9 cellular contexts compared by ENCODE assay signal in the genomic region with DNA sequence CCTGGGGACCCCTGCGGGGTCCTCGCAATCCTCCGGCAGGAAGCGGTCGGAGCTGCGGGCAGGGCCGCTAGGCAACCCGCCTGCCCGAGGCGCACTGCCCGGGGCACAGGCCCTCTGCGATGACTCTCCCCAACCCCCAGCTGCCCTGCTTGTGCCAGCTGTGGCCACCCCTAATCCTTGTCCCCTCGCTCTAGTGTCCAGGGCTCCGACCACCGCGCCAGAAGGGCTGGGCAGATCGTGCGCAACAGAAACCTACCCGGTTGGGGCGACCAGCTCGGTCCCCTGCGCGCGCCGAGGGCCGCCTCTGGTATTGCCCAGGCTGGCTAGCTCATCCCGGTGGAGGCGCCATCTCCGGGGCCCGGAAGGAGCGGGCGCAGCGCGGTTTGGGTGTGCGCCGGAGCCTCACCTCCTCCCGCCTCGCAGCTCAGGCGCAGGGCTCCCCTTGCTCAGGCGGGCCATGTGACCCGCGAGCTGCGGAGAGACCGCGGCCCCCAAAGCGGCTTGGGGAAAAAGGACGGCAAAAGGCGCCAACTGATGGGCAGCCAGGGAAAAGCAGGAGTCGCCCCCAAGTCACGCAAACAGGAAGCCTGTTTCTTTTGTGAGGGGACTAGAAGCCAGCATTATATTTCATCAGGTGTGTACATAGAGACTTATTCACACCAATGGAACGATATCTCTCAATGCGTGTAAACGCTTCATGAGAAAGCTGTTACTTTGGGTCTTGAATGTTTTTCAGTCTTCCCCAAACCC. TPM values are rescaled to one million over a fixed set of nuclear protein-coding genes. Genes with fewer than 3 reads are reported as not detected.
DNase-seq lines count a peak whose midpoint lies in the region; ATAC-seq, FAIRE-seq and TF ChIP-seq lines count a peak whose summit lies in the region.
"Had no signal": no experiment of that assay in that cellular context is flagged by ENCODE, and none has a peak within 500 bp of the region (broad histone marks: within the 10 kb centered on the region; RNA-seq: fewer than 3 reads in every experiment).

No MANE protein-coding gene starts in this region.

- peak overlapping the region; percentile 84 for H4K8ac ChIP-seq in H1 (ENCODE audit: extremely low read depth, insufficient read depth, low read length)

- H3K4me3 ChIP-seq in AG04450 (ENCODE audit: low read depth, low read length), result peak overlapping the region; percentile 76
- H3K4me3 ChIP-seq in H1 (ENCODE audit: extremely low read depth in 1 of 4, insufficient read depth in 2 of 4, low read depth in 3 of 4, low read length in 4 of 4), result peak overlapping the region; percentile 70 to 87 (median 74)
- no peak overlapping the region for H3K4me3 ChIP-seq in HepG2 (replicated peaks in 1 of 3; ENCODE audit: insufficient read depth in 1 of 3, low read depth in 2 of 3, low read length in 3 of 3)
- H3K4me3 ChIP-seq in stomach smooth muscle (ENCODE audit: low read length in 2 of 2), result peak overlapping the region; percentile 64 to 76
- no peak overlapping the region for H3K4me3 ChIP-seq in CD4-positive, alpha-beta memory T cell (ENCODE audit: low read length in 2 of 2)

- TF ChIP-seq CTCF in AG04450 (IDR thresholded peaks at IDR 0.05; ENCODE audit: low read depth, low read length) (peak; percentile 40), HFFc6 (IDR thresholded peaks at IDR 0.05) (peak; percentile 60), RWPE1 (conservative IDR thresholded peaks at IDR 0.05; ENCODE audit: low read depth) (peak; percentile 83), H1 (IDR thresholded peaks at IDR 0.05; ENCODE audit: control extremely low read depth in 1 of 3, insufficient read depth in 1 of 3, low read depth in 1 of 3, low read length in 3 of 3) (peak; percentile 61 to 70 (median 67)), HepG2 (CRISPR knock-in tag; IDR thresholded peaks at IDR 0.05) (no peak)

- H2BK5ac ChIP-seq in H1 (ENCODE audit: low read depth, low read length), result peak overlapping the region; percentile 60; the same call in 1 of the 2 replicates

- H2BK20ac ChIP-seq in H1 (ENCODE audit: low read length), result no peak overlapping the region

- H3K14ac ChIP-seq in H1 (ENCODE audit: insufficient read length), result no peak overlapping the region

- peak; percentile 17 to 60; a peak in 2 of 3 replicates for TF ChIP-seq POLR2A in H1 (IDR thresholded peaks at IDR 0.05; ENCODE audit: control extremely low read depth in 1 of 2, low read depth in 2 of 2, low read length in 2 of 2)
- TF ChIP-seq POLR2A in HepG2 (IDR thresholded peaks at IDR 0.05; ENCODE audit: insufficient read depth in 1 of 2, low read depth in 2 of 2, low read length in 2 of 2), result no peak

- H3K4me2 ChIP-seq in H1 (ENCODE audit: insufficient read depth in 1 of 2, low read depth in 2 of 2, low read length in 2 of 2) (peak overlapping the region; percentile 96 to 99), HepG2 (ENCODE audit: low read depth, low read length) (peak overlapping the region; percentile 51)

- peak; percentile 67 to 72 for TF ChIP-seq RAD21 in H1 (IDR thresholded peaks at IDR 0.05 in 1 of 2, conservative IDR thresholded peaks at IDR 0.05 in 1 of 2; ENCODE audit: low read depth in 2 of 2, low read length in 2 of 2)
- TF ChIP-seq RAD21 in HepG2 (CRISPR knock-in tag; IDR thresholded peaks at IDR 0.05), result no peak

- H4K20me1 ChIP-seq in H1 (replicated peaks in 1 of 2; ENCODE audit: control insufficient read depth in 1 of 2, insufficient read depth in 2 of 2, low read length in 2 of 2) (no peaks in the 10 kb centered on the region), HepG2 (ENCODE audit: insufficient read depth, low read length) (no peaks in the 10 kb centered on the region)

- no peak overlapping the region for H2BK120ac ChIP-seq in H1 (replicated peaks; ENCODE audit: low read depth, low read length)

- CTCF ChIA-PET in AG04450 (lab: Charles Lee), result interaction anchor here (0.7 to 8.7 kb wide), 13 partner anchors 9 to 885 kb away, joined by 3 to 93 read pairs (median 4); no protein-coding TSS in a partner anchor
- CTCF ChIA-PET in RWPE1 (lab: Yijun Ruan, JAX), result interaction anchor here (0.6 to 1.4 kb wide), 8 partner anchors 20 to 46 kb away, joined by 3 to 9 read pairs (median 4); no protein-coding TSS in a partner anchor
- CTCF ChIA-PET in H1 (lab: Charles Lee; ENCODE audit: partially characterized antibody), result interaction anchor here (0.8 to 9.1 kb wide), 18 partner anchors 9 to 886 kb away, joined by 3 to 78 read pairs (median 5); a partner anchor contains a TSS
- CTCF ChIA-PET in HepG2 (lab: Yijun Ruan, JAX; ENCODE audit: low intra/inter-chr PET ratio, low total read pairs), result no interaction called here
- CTCF ChIA-PET in CD4-positive, alpha-beta memory T cell (lab: Charles Lee; ENCODE audit: partially characterized antibody), result no interaction called here

- H3K23me2 ChIP-seq in H1 (ENCODE audit: low read depth, low read length), result peaks cover 11% of the 10 kb centered on the region

- peak overlapping the region; percentile 85 for H3K27ac Mint-ChIP-seq in HFFc6
- no peak overlapping the region for H3K27ac Mint-ChIP-seq in CD4-positive, alpha-beta memory T cell

- peak overlapping the region; percentile 60 to 81 (median 80) for H3K9ac ChIP-seq in H1 (replicated peaks in 1 of 4; ENCODE audit: extremely low read depth in 1 of 4, low read depth in 3 of 4, low read length in 3 of 4)
- no peak overlapping the region for H3K9ac ChIP-seq in HepG2 (ENCODE audit: insufficient read depth, low read depth, low read length)
- H3K9ac ChIP-seq in stomach smooth muscle (ENCODE audit: low read length in 2 of 2), result peak overlapping the region; percentile 58 to 67

- intact Hi-C loops in HepG2 (cut with micrococcal nuclease; ENCODE audit: unreplicated experiment), result no loop called here
- intact Hi-C loops in CD4-positive, alpha-beta memory T cell (cut with micrococcal nuclease), result no loop called here

- peak overlapping the region; percentile 49 for H3K4ac ChIP-seq in H1 (replicated peaks; ENCODE audit: insufficient read length, low read depth, low read length)

- peak overlapping the region; percentile 97 for H3K4me3 Mint-ChIP-seq in HFFc6
- peak overlapping the region in 1 of 8 donors; percentile 52 for H3K4me3 Mint-ChIP-seq in CD4-positive, alpha-beta memory T cell

- in situ Hi-C loops in HepG2 (cut with HindIII; ENCODE audit: extremely low pct_ligation_motif_present, low pct_unique_long_range_greater_than_20kb), result no loop called here

- BruUV-seq in HepG2 (replicated peaks; lab: Mats Ljungman, UMichigan), result no TSS peak

- peaks cover 1% of the 10 kb centered on the region; the same call in 1 of the 2 replicates for H3K27me3 Mint-ChIP-seq in HFFc6 (ENCODE audit: insufficient read depth)
- peaks cover 37 to 46% of the 10 kb centered on the region in 2 donors for H3K27me3 Mint-ChIP-seq in CD4-positive, alpha-beta memory T cell

- H3K27me3 ChIP-seq in AG04450 (ENCODE audit: control insufficient read depth, insufficient read depth, low read length) (no peaks in the 10 kb centered on the region), H1 (replicated peaks in 1 of 4; ENCODE audit: control insufficient read depth in 3 of 4, extremely low read depth in 1 of 4, insufficient read depth in 3 of 4, low read length in 3 of 4) (peaks cover 0 to 5% (median 2%) of the 10 kb centered on the region in 4 experiments; a peak in 5 of 7 replicates), HepG2 (ENCODE audit: control insufficient read depth in 1 of 2, insufficient read depth in 2 of 2, low read length in 2 of 2) (0 out of 5 replicates have a peak, but pooled peaks cover 0 to 5% of the 10 kb centered on the region in 2 experiments), stomach smooth muscle (ENCODE audit: control insufficient read depth in 1 of 2, insufficient read depth in 2 of 2, low read length in 2 of 2) (no peaks in the 10 kb centered on the region)
- H3K27me3 ChIP-seq in CD4-positive, alpha-beta memory T cell (ENCODE audit: insufficient read depth, low read length), result peaks cover 7% of the 10 kb centered on the region

- peaks cover 0 to 12% of the 10 kb centered on the region in 2 experiments; a peak in 1 of 4 replicates for H3K79me2 ChIP-seq in H1 (ENCODE audit: control insufficient read depth in 1 of 2, insufficient read depth in 2 of 2, low read length in 2 of 2)
- H3K79me2 ChIP-seq in HepG2 (ENCODE audit: insufficient read depth, low read length), result no peaks in the 10 kb centered on the region

- peak overlapping the region; percentile 88 for H3K18ac ChIP-seq in H1 (ENCODE audit: extremely low read depth, low read length)

- no peak for ATAC-seq in HepG2

- H3K36me3 ChIP-seq in H1 (ENCODE audit: control insufficient read depth in 2 of 4, insufficient read depth in 4 of 4, low read length in 3 of 4) (no peaks in the 10 kb centered on the region), HepG2 (replicated peaks in 1 of 2; ENCODE audit: control insufficient read depth in 1 of 2, insufficient read depth in 2 of 2, low read length in 2 of 2) (no peaks in the 10 kb centered on the region), stomach smooth muscle (ENCODE audit: control insufficient read depth in 2 of 2, insufficient read depth in 2 of 2, low read length in 2 of 2) (no peaks in the 10 kb centered on the region)
- no peaks in the 10 kb centered on the region for H3K36me3 ChIP-seq in CD4-positive, alpha-beta memory T cell (ENCODE audit: insufficient read depth, low read length)

- H3K9me3 Mint-ChIP-seq in HFFc6, result peaks cover 4% of the 10 kb centered on the region
- H3K9me3 Mint-ChIP-seq in CD4-positive, alpha-beta memory T cell, result peaks cover 0 to 4% (median under 1%) of the 10 kb centered on the region in 8 donors

- no peak overlapping the region for H2AK5ac ChIP-seq in H1 (ENCODE audit: low read depth, low read length)

- POLR2A ChIA-PET in AG04450 (lab: Yijun Ruan, JAX), result interaction anchor here (0.7 to 2.1 kb wide), 4 partner anchors 9 to 46 kb away, joined by 3 to 8 read pairs (median 4); a partner anchor contains a TSS
- POLR2A ChIA-PET in RWPE1 (lab: Yijun Ruan, JAX; ENCODE audit: low non-redundant PET), result interaction anchor here (0.6 to 1.5 kb wide), 2 partner anchors 21 to 47 kb away, joined by 3 to 6 read pairs; a partner anchor contains a TSS
- POLR2A ChIA-PET in H1 (lab: Charles Lee; ENCODE audit: partially characterized antibody), result interaction anchor here (0.9 to 3.8 kb wide), 12 partner anchors 11 to 55 kb away, joined by 3 to 21 read pairs (median 5); a partner anchor contains a TSS
- POLR2A ChIA-PET in HepG2 (lab: Yijun Ruan, JAX), result no interaction called here
- POLR2A ChIA-PET in CD4-positive, alpha-beta memory T cell (lab: Charles Lee; ENCODE audit: partially characterized antibody), result no interaction called here

- no peak overlapping the region for H3K56ac ChIP-seq in H1 (replicated peaks; ENCODE audit: insufficient read length, low read depth, low read length)

- 0 out of 2 replicates have a peak overlapping the region, but pooled peaks have one; percentile 74 for H2BK15ac ChIP-seq in H1 (ENCODE audit: low read length)

- H3K79me1 ChIP-seq in H1 (ENCODE audit: low read depth, low read length), result peaks cover 3% of the 10 kb centered on the region; the same call in 1 of the 2 replicates

- peak overlapping the region; percentile 85; the same call in 1 of the 2 replicates for H2BK12ac ChIP-seq in H1 (ENCODE audit: low read depth, low read length)

- H3K4me1 Mint-ChIP-seq in HFFc6 (ENCODE audit: low read depth), result peaks cover 49% of the 10 kb centered on the region
- peaks cover 0 to 5% (median under 1%) of the 10 kb centered on the region in 4 donors for H3K4me1 Mint-ChIP-seq in CD4-positive, alpha-beta memory T cell

- H3K27ac ChIP-seq in AG04450 (ENCODE audit: low read depth, low read length) (no peak overlapping the region), RWPE1 (peak overlapping the region; percentile 84), H1 (ENCODE audit: low read depth, low read length) (peak overlapping the region; percentile 25; the same call in 1 of the 2 replicates), HepG2 (ENCODE audit: extremely low read length, insufficient read depth, low read length) (no peak overlapping the region), stomach smooth muscle (ENCODE audit: low read length) (peak overlapping the region; percentile 12)
- H3K27ac ChIP-seq in CD4-positive, alpha-beta memory T cell (ENCODE audit: low read depth, low read length), result no peak overlapping the region

- H4K91ac ChIP-seq in H1 (replicated peaks; ENCODE audit: insufficient read length, low read length), result peak overlapping the region; percentile 71

- FAIRE-seq in H1 (lab: Jason Lieb, UNC), result peak; percentile 73
- no peak for FAIRE-seq in HepG2 (lab: Jason Lieb, UNC)
- FAIRE-seq: GM18507 had no signal

- H3K9me3 ChIP-seq in AG04450 (ENCODE audit: control insufficient read depth, insufficient read depth, low read length), result no peaks in the 10 kb centered on the region
- H3K9me3 ChIP-seq in H1 (ENCODE audit: insufficient read depth in 2 of 2, low read depth in 1 of 2, low read length in 1 of 2), result no peaks in the 10 kb centered on the region
- no peaks in the 10 kb centered on the region for H3K9me3 ChIP-seq in HepG2 (ENCODE audit: low read length)
- H3K9me3 ChIP-seq in stomach smooth muscle (ENCODE audit: control insufficient read depth in 2 of 2, low read length in 2 of 2), result no peaks in the 10 kb centered on the region
- no peaks in the 10 kb centered on the region for H3K9me3 ChIP-seq in CD4-positive, alpha-beta memory T cell (ENCODE audit: control insufficient read depth in 1 of 2, low read length in 2 of 2)

- no peak for DNase-seq in AG04450 (ENCODE audit: low read depth, low spot score)
- DNase-seq in HFFc6, result peak; percentile 49
- peak; percentile 82 for DNase-seq in RWPE1 (ENCODE audit: low spot score)
- DNase-seq in H1 (ENCODE audit: low read depth in 1 of 2, low spot score in 2 of 2), result peak; percentile 72 to 87
- DNase-seq in HepG2 (ENCODE audit: low spot score), result no peak
- DNase-seq in CD4-positive, alpha-beta memory T cell, result no peak
- DNase-seq in activated gamma-delta T cell (lab: John Stamatoyannopoulos, UW), result no peak

- H3K4me1 ChIP-seq in H1 (replicated peaks in 1 of 4; ENCODE audit: control insufficient read depth in 3 of 4, insufficient read depth in 4 of 4, low read length in 3 of 4) (peaks cover 5 to 9% (median 7%) of the 10 kb centered on the region in 4 experiments; a peak in 6 of 7 replicates), HepG2 (ENCODE audit: insufficient read depth, low read length) (no peaks in the 10 kb centered on the region), stomach smooth muscle (ENCODE audit: control insufficient read depth, insufficient read depth, low read length) (peaks cover 3% of the 10 kb centered on the region)
- no peaks in the 10 kb centered on the region for H3K4me1 ChIP-seq in CD4-positive, alpha-beta memory T cell (ENCODE audit: insufficient read depth, low read length)

- H4K5ac ChIP-seq in H1 (ENCODE audit: insufficient read length, low read depth, low read length), result peak overlapping the region; percentile 78

- H3K23ac ChIP-seq in H1 (ENCODE audit: insufficient read length), result no peak overlapping the region

- WGBS in H1 (ENCODE audit: extremely low coverage in 1 of 2, insufficient coverage in 1 of 2, insufficient read length in 1 of 2, insufficient replicate concordance in 2 of 2, low coverage in 1 of 2, low lambda C conversion rate in 2 of 2, missing lambda C conversion rate in 1 of 2), 2 experiments, result 2% methylated on average over 53 of the region's 53 CpGs; no CpG with 5 or more reads in 1 of the 2 experiments
- 70% methylated on average over 24 of the region's 53 CpGs for WGBS in HepG2 (ENCODE audit: low lambda C conversion rate)

- no peaks in the 10 kb centered on the region; the same call in 1 of the 2 replicates for H3K36me3 Mint-ChIP-seq in HFFc6 (ENCODE audit: low read depth)
- no peaks in the 10 kb centered on the region for H3K36me3 Mint-ChIP-seq in CD4-positive, alpha-beta memory T cell

- peak overlapping the region; percentile 93 for H2AFZ ChIP-seq in H1 (ENCODE audit: low read length)
- no peak overlapping the region for H2AFZ ChIP-seq in HepG2 (ENCODE audit: low read length)

- no peak for TF ChIP-seq EP300 in H1 (IDR thresholded peaks at IDR 0.05; ENCODE audit: borderline replicate concordance in 1 of 2, low read depth in 2 of 2, low read length in 2 of 2)
- TF ChIP-seq EP300 in HepG2 (IDR thresholded peaks at IDR 0.05; ENCODE audit: low read depth in 2 of 2, low read length in 2 of 2), result no peak
- TF ChIP-seq EP300 in HepG2 (CRISPR knock-in tag; IDR thresholded peaks at IDR 0.05; ENCODE audit: borderline replicate concordance), result no peak

RNA-seq across cellular contexts. Expression of a gene that starts 46.8 kb away (rescaled TPM):
- polyA plus RNA-seq in AG04450 (2011; rRNA removed), result 37.1 and 42.0 TPM in 2 replicates
- 29.8 and 40.9 TPM in 2 replicates for polyA minus RNA-seq in AG04450 (2011; rRNA and poly(A)+ RNA removed)
- total RNA-seq in HFFc6 (2021; fragmentation: NEBNext Ultra II Directional; extraction: Animal tissue kit (Norgen Biotek cat#: 25700)), result 10 to 100 TPM; 38.3 to 43.9 (median 41.5) TPM
- 61.9 and 65.2 TPM in 2 replicates for total RNA-seq in H1 (2021; fragmentation: NEBNext Ultra II Directional; extraction: Animal tissue kit (Norgen Biotek cat#: 25700))
- 7.3 and 9.4 TPM in 2 replicates for polyA plus RNA-seq in H1 (2011; rRNA removed)
- polyA plus RNA-seq in H1 (2011; cell fraction: cytosol; rRNA removed), result 16.7 TPM
- polyA plus RNA-seq in H1 (2011; cell fraction: nucleus; rRNA removed), result 9.8 TPM
- 29.3 to 59.4 TPM (median 49.3 TPM) in 4 replicates for polyA plus RNA-seq in H1 (2012, experiment 1 of 2)
- 3.2 TPM for polyA plus RNA-seq in H1 (2012, experiment 2 of 2)
- polyA plus RNA-seq in H1 (2013, experiment 1 of 2), result 39.4 TPM
- 36.7 TPM for polyA plus RNA-seq in H1 (2013, experiment 2 of 2)
- 45.9 and 62.0 TPM in 2 replicates for polyA minus RNA-seq in H1 (2011; rRNA and poly(A)+ RNA removed)
- polyA minus RNA-seq in H1 (2011; cell fraction: cytosol; rRNA and poly(A)+ RNA removed), result 21.4 TPM
- polyA minus RNA-seq in H1 (2011; cell fraction: nucleus; rRNA and poly(A)+ RNA removed), result 34.2 TPM
- total RNA-seq in HepG2 (2016; rRNA removed; fragmentation: Illumina TruSeq; extraction: Trizol), result 37.6 and 56.0 TPM in 2 replicates
- 3.0 and 3.3 TPM in 2 replicates for total RNA-seq in HepG2 (2016; cell fraction: cytosol; rRNA removed; fragmentation: Illumina TruSeq; extraction: Trizol; ENCODE audit: low read depth)
- 37.2 and 50.2 TPM in 2 replicates for total RNA-seq in HepG2 (2016; cell fraction: insoluble cytoplasmic fraction; rRNA removed; fragmentation: Illumina TruSeq; extraction: Trizol)
- total RNA-seq in HepG2 (2016; cell fraction: membrane; rRNA removed; fragmentation: Illumina TruSeq; extraction: Trizol), result 10.1 and 10.5 TPM in 2 replicates
- 26.3 and 31.7 TPM in 2 replicates for total RNA-seq in HepG2 (2016; cell fraction: nucleus; rRNA removed; fragmentation: Illumina TruSeq; extraction: Trizol)
- 12.2 and 12.7 TPM in 2 replicates for polyA plus RNA-seq in HepG2 (2011; rRNA removed)
- 5.4 and 7.8 TPM in 2 replicates for polyA plus RNA-seq in HepG2 (2011; cell fraction: cytosol; rRNA removed)
- polyA plus RNA-seq in HepG2 (2011; cell fraction: nucleus; rRNA removed), result 6.8 and 8.3 TPM in 2 replicates
- 16.3 and 25.9 TPM in 2 replicates for polyA plus RNA-seq in HepG2 (2012)
- 1.3 and 1.5 TPM in 2 replicates for polyA plus RNA-seq in HepG2 (2016; cell fraction: cytosol; fragmentation: Illumina TruSeq; extraction: Trizol; ENCODE audit: low read depth)
- polyA plus RNA-seq in HepG2 (2016; cell fraction: insoluble cytoplasmic fraction; fragmentation: Illumina TruSeq; extraction: Trizol; ENCODE audit: low read depth), result 36.3 and 39.3 TPM in 2 replicates
- polyA plus RNA-seq in HepG2 (2016; cell fraction: membrane; fragmentation: Illumina TruSeq; extraction: Trizol; ENCODE audit: low read depth), result 2.9 and 3.7 TPM in 2 replicates
- 19.6 and 20.3 TPM in 2 replicates for polyA plus RNA-seq in HepG2 (2016; cell fraction: nucleus; fragmentation: Illumina TruSeq; extraction: Trizol; ENCODE audit: insufficient read depth, low read depth)
- polyA minus RNA-seq in HepG2 (2011; rRNA and poly(A)+ RNA removed; ENCODE audit: low replicate concordance), result 8.1 and 19.4 TPM in 2 replicates
- 9.1 and 11.3 TPM in 2 replicates for polyA minus RNA-seq in HepG2 (2011; cell fraction: cytosol; rRNA and poly(A)+ RNA removed)
- polyA minus RNA-seq in HepG2 (2011; cell fraction: nucleus; rRNA and poly(A)+ RNA removed), result 25.6 and 31.6 TPM in 2 replicates
- 10 to 100 TPM; 64.5 to 67.4 TPM for total RNA-seq in CD4-positive, alpha-beta memory T cell
- polyA plus RNA-seq in CD4-positive, alpha-beta memory T cell, result 10 to 100 TPM; 23.6 to 48.0 TPM

RNA-seq across cellular contexts. Expression of a gene that starts 51.3 kb away (rescaled TPM):
- polyA plus RNA-seq in AG04450 (2011; rRNA removed) (not detected in 2 replicates), H1 (2011; rRNA removed) (not detected in 2 replicates), HepG2 (2011; rRNA removed) (0.29 and 0.84 TPM in 2 replicates)
- not detected in 2 replicates for polyA minus RNA-seq in AG04450 (2011; rRNA and poly(A)+ RNA removed)
- not detected for total RNA-seq in HFFc6 (2021; fragmentation: NEBNext Ultra II Directional; extraction: Animal tissue kit (Norgen Biotek cat#: 25700))
- not detected in 2 replicates for total RNA-seq in H1 (2021; fragmentation: NEBNext Ultra II Directional; extraction: Animal tissue kit (Norgen Biotek cat#: 25700))
- polyA plus RNA-seq in H1 (2011; cell fraction: cytosol; rRNA removed), result not detected
- not detected for polyA plus RNA-seq in H1 (2011; cell fraction: nucleus; rRNA removed)
- polyA plus RNA-seq in H1 (2012, experiment 1 of 2), result not detected in 4 replicates
- polyA plus RNA-seq in H1 (2012, experiment 2 of 2), result not detected
- polyA plus RNA-seq in H1 (2013, experiment 1 of 2), result not detected
- not detected for polyA plus RNA-seq in H1 (2013, experiment 2 of 2)
- not detected in 2 replicates for polyA minus RNA-seq in H1 (2011; rRNA and poly(A)+ RNA removed)
- polyA minus RNA-seq in H1 (2011; cell fraction: cytosol; rRNA and poly(A)+ RNA removed), result not detected
- polyA minus RNA-seq in H1 (2011; cell fraction: nucleus; rRNA and poly(A)+ RNA removed), result not detected
- total RNA-seq in HepG2 (2016; rRNA removed; fragmentation: Illumina TruSeq; extraction: Trizol), result 0.97 and 1.1 TPM in 2 replicates
- 0.26 and 0.91 TPM in 2 replicates for total RNA-seq in HepG2 (2016; cell fraction: cytosol; rRNA removed; fragmentation: Illumina TruSeq; extraction: Trizol; ENCODE audit: low read depth)
- total RNA-seq in HepG2 (2016; cell fraction: insoluble cytoplasmic fraction; rRNA removed; fragmentation: Illumina TruSeq; extraction: Trizol), result 0.48 and 0.97 TPM in 2 replicates
- 0.86 and 0.90 TPM in 2 replicates for total RNA-seq in HepG2 (2016; cell fraction: membrane; rRNA removed; fragmentation: Illumina TruSeq; extraction: Trizol)
- 0.34 and 0.56 TPM in 2 replicates for total RNA-seq in HepG2 (2016; cell fraction: nucleus; rRNA removed; fragmentation: Illumina TruSeq; extraction: Trizol)
- polyA plus RNA-seq in HepG2 (2011; cell fraction: cytosol; rRNA removed), result 0.74 and 0.91 TPM in 2 replicates
- polyA plus RNA-seq in HepG2 (2011; cell fraction: nucleus; rRNA removed), result 0.39 and 0.48 TPM in 2 replicates
- polyA plus RNA-seq in HepG2 (2012), result 2.4 TPM in 2 replicates
- polyA plus RNA-seq in HepG2 (2016; cell fraction: cytosol; fragmentation: Illumina TruSeq; extraction: Trizol; ENCODE audit: low read depth), result 0.50 and 0.58 TPM in 2 replicates
- 0.89 and 1.8 TPM in 2 replicates for polyA plus RNA-seq in HepG2 (2016; cell fraction: insoluble cytoplasmic fraction; fragmentation: Illumina TruSeq; extraction: Trizol; ENCODE audit: low read depth)
- polyA plus RNA-seq in HepG2 (2016; cell fraction: membrane; fragmentation: Illumina TruSeq; extraction: Trizol; ENCODE audit: low read depth), result 0.68 and 0.76 TPM in 2 replicates
- 0.57 and 0.68 TPM in 2 replicates for polyA plus RNA-seq in HepG2 (2016; cell fraction: nucleus; fragmentation: Illumina TruSeq; extraction: Trizol; ENCODE audit: insufficient read depth, low read depth)
- 0.78 TPM in 1 of 2 replicates, not detected in the other for polyA minus RNA-seq in HepG2 (2011; rRNA and poly(A)+ RNA removed; ENCODE audit: low replicate concordance)
- polyA minus RNA-seq in HepG2 (2011; cell fraction: cytosol; rRNA and poly(A)+ RNA removed), result 0.53 and 0.59 TPM in 2 replicates
- polyA minus RNA-seq in HepG2 (2011; cell fraction: nucleus; rRNA and poly(A)+ RNA removed), result 0.26 TPM in 1 of 2 replicates, not detected in the other
- total RNA-seq in CD4-positive, alpha-beta memory T cell, result not detected
- polyA plus RNA-seq in CD4-positive, alpha-beta memory T cell, result not detected

Comparison
In these comparisons a context has a peak if more than half of its experiments do, and no peak if none do; other contexts are left out.
1. DNase-seq: peak in HFFc6 (single experiment), RWPE1 (single experiment) and H1 (2 of 2); none in AG04450 (single experiment), HepG2 (single experiment), CD4-positive, alpha-beta memory T cell (0 of 5) and activated gamma-delta T cell (single experiment).
2. H3K27ac ChIP-seq: peak in RWPE1 (single experiment), H1 (single experiment) and stomach smooth muscle (single experiment); none in AG04450 (single experiment), HepG2 (single experiment) and CD4-positive, alpha-beta memory T cell (single experiment).
3. H3K4me3 ChIP-seq: peak in AG04450 (single experiment), H1 (4 of 4) and stomach smooth muscle (2 of 2); none in HepG2 (0 of 3) and CD4-positive, alpha-beta memory T cell (0 of 2).
4. POLR2A ChIP-seq: peak in H1 (2 of 2); none in HepG2 (0 of 2).
5. CTCF ChIA-PET loops: an anchor here in AG04450 (0.7 to 8.7 kb wide), RWPE1 (0.6 to 1.4 kb wide) and H1 (0.8 to 9.1 kb wide); none called in HepG2 and CD4-positive, alpha-beta memory T cell.
6. POLR2A ChIA-PET loops: an anchor here in AG04450 (0.7 to 2.1 kb wide), RWPE1 (0.6 to 1.5 kb wide) and H1 (0.9 to 3.8 kb wide); none called in HepG2 and CD4-positive, alpha-beta memory T cell.